8 cellular contexts compared by ENCODE assay signal in the genomic region with DNA sequence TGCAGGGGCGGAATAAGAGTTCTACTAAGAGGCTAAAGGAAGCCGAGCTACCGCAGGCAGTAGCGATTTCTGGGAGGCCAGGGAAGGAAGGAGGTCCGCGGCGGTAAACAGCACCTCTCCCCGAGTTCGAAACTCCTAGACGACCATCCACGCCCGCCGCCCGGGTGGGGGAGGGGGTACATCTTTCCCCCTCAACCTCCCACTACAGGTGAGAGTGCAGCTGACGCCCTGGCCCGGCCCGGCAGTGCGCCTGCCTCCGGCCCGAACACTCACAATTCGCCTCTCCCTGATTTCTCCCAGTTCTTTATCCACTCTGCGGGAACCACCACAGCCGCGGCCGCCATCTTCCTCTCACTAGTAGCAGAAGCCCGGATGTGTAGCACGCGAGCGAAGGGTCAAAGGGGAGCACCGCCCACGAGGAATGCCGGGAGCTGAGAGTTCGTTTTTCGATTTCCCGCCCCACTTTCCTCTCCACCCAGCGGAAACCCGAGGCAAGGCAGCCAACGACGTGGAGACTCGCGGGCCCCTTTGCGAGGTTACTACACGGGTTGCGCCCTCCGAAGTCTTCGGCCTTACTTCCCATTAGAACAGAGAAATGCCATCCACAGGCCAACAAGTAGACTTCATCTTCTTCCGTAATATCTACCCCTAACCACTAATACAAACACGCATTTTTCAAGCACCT. TPM values are rescaled to one million over a fixed set of nuclear protein-coding genes. Genes with fewer than 3 reads are reported as not detected.
DNase-seq lines count a peak whose midpoint lies in the region; ATAC-seq and TF ChIP-seq lines count a peak whose summit lies in the region.

Gene THOC2, minus strand, starts transcription at position 374 of the 685 bp plus-strand sequence. Its CDS starts 30 bp downstream, at position 344.

- H3K4me1 ChIP-seq in HUES64 (ENCODE audit: insufficient read depth, low read length) (no peaks in the 10 kb centered on the region), OCI-LY3 (ENCODE audit: low read length) (peaks cover 10% of the 10 kb centered on the region; the same call in 1 of the 2 replicates)

- peaks cover 37% of the 10 kb centered on the region for H4K20me1 ChIP-seq in OCI-LY3 (ENCODE audit: insufficient read depth, low read length)

- peak within 1 kb of the TSS; percentile 90 for H3K4me2 ChIP-seq in OCI-LY3 (ENCODE audit: low read length)

- DNase-seq in DMS 273 (lab: John Stamatoyannopoulos, UW; ENCODE audit: unreplicated experiment) (peak; percentile 95), activated T-cell treated with anti-CD3 and anti-CD28 coated beads for 1 hour (ENCODE audit: low read depth) (peak; percentile 55), epidermal melanocyte (ENCODE audit: insufficient read length, low spot score) (peak; percentile 48), middle frontal gyrus (ENCODE audit: extremely low spot score, low spot score) (peak; percentile 42)
- DNase-seq in stimulated activated CD8-positive, alpha-beta memory T cell treated with anti-CD3 and anti-CD28 coated beads, Interleukin-2, amount 100 ng/mL, for 48 hours (ENCODE audit: low read depth in 2 of 2): peak; percentile 54 to 60

- peak within 1 kb of the TSS; percentile 98 for H2AFZ ChIP-seq in OCI-LY3 (ENCODE audit: low read depth, low read length)

- H3K27me3 ChIP-seq in HUES64 (ENCODE audit: insufficient read depth, low read length): no peaks in the 10 kb centered on the region
- H3K27me3 ChIP-seq in OCI-LY3 (ENCODE audit: low read depth, low read length): no peaks in the 10 kb centered on the region

- H3K9ac ChIP-seq in HUES64 (ENCODE audit: low read depth, low read length) (peak within 1 kb of the TSS; percentile 95), OCI-LY3 (ENCODE audit: low read length) (peak within 1 kb of the TSS; percentile 90)

- H3K9me3 ChIP-seq in HUES64 (ENCODE audit: insufficient read depth, low read depth, low read length) (no peaks in the 10 kb centered on the region), OCI-LY3 (ENCODE audit: insufficient read depth, low read length) (no peaks in the 10 kb centered on the region)

- H3K4me3 ChIP-seq in HUES64 (ENCODE audit: low read length) (peak within 1 kb of the TSS; percentile 97), OCI-LY3 (ENCODE audit: low read length) (peak within 1 kb of the TSS; percentile 97)

- peaks cover 54% of the 10 kb centered on the region for H3K79me2 ChIP-seq in OCI-LY3 (ENCODE audit: low read length)

- H3K36me3 ChIP-seq in HUES64 (ENCODE audit: insufficient read depth, low read length): 0 out of 2 replicates have a peak, but pooled peaks cover 2% of the 10 kb centered on the region
- peaks cover 5% of the 10 kb centered on the region for H3K36me3 ChIP-seq in OCI-LY3 (replicated peaks; ENCODE audit: low read depth, low read length)

- 5% methylated on average over 37 of the region's 48 CpGs for WGBS in HUES64

- TF ChIP-seq CTCF in OCI-LY3 (IDR thresholded peaks at IDR 0.05; ENCODE audit: low read depth, low read length): no peak; the same call in 1 of the 2 replicates

- ATAC-seq in GM21423 (IDR thresholded peaks at IDR 0.05; ENCODE audit: unreplicated experiment): peak; percentile 91

- H3K27ac ChIP-seq in HUES64 (ENCODE audit: low read depth, low read length): peak within 1 kb of the TSS; percentile 72; the same call in 1 of the 2 replicates
- H3K27ac ChIP-seq in OCI-LY3 (ENCODE audit: low read length): peak within 1 kb of the TSS; percentile 62

RNA-seq across cellular contexts. Expression of gene THOC2, which starts in this region (rescaled TPM):
- polyA plus RNA-seq in HUES64 (2013, experiment 1 of 2): 50.1 TPM
- 44.8 TPM for polyA plus RNA-seq in HUES64 (2013, experiment 2 of 2)

Comparison
In these comparisons a context has a peak if more than half of its experiments do, and no peak if none do; other contexts are left out.
1. Peak in every context shown above with its lines: DNase-seq, ATAC-seq, H3K4me3 ChIP-seq and H3K27ac ChIP-seq.
2. DNase-seq: peak in every context shown above with its lines; median percentile 95 in DMS 273; 57 in stimulated activated CD8-positive, alpha-beta memory T cell treated with anti-CD3 and anti-CD28 coated beads, Interleukin-2, amount 100 ng/mL, for 48 hours; 55 in activated T-cell treated with anti-CD3 and anti-CD28 coated beads for 1 hour; 48 in epidermal melanocyte; 42 in middle frontal gyrus.